ENCODE assay signal across 22 cellular contexts in the genomic region with DNA sequence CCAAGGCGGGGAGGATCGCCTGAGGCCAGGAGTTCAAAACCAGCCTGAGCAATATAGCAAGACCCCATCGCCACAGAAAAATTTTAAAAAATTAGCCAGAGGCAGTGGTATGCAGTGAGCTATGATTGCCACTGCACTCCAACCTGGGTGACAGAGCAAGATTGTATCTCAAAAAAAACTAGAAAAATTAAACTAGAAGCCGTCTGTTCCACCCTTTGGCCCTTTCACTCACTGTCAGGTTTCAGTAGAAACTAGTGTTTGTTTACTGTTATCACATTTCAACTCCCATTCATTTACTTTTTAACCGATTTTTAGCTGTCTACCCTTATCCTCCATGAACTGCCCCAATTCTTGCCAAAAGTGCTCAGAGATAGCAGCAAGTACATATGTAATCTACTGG. TPM values are rescaled to one million over a fixed set of nuclear protein-coding genes. Genes with fewer than 3 reads are reported as not detected.
A peak's percentile ranks its signal among the peaks of the same experiment; 100 is the strongest.
DNase-seq lines count a peak whose midpoint lies in the region; ATAC-seq and TF ChIP-seq lines count a peak whose summit lies in the region.
"Had no signal": no experiment of that assay in that cellular context is flagged by ENCODE, and none has a peak within 500 bp of the region (broad histone marks: within the 10 kb centered on the region; RNA-seq: fewer than 3 reads in every experiment).

No MANE protein-coding gene starts in this region.

- H3K4me1 Mint-ChIP-seq in central memory CD8-positive, alpha-beta T cell = peaks cover 60% of the 10 kb centered on the region
- peaks cover 43 to 65% (median 62%) of the 10 kb centered on the region in 7 donors for H3K4me1 Mint-ChIP-seq in naive thymus-derived CD4-positive, alpha-beta T cell

- intact Hi-C loops in naive thymus-derived CD4-positive, alpha-beta T cell (cut with micrococcal nuclease) = no loop called here

- peaks cover 80% of the 10 kb centered on the region for H3K4me1 ChIP-seq in ACC112 (ENCODE audit: control insufficient read depth, insufficient read depth, low read length, unreplicated experiment)
- H3K4me1 ChIP-seq in naive thymus-derived CD4-positive, alpha-beta T cell (ENCODE audit: control insufficient read depth in 2 of 2, insufficient read depth in 2 of 2, low read length in 2 of 2) = peaks cover 34 to 64% of the 10 kb centered on the region in 2 donors
- H3K4me1 ChIP-seq in smooth muscle cell (ENCODE audit: low read depth) = no peaks in the 10 kb centered on the region

- H3K27ac ChIP-seq in ACC112 (ENCODE audit: low read depth, low read length) (peak overlapping the region; percentile 10; the same call in 1 of the 2 replicates), smooth muscle cell (ENCODE audit: low read depth) (no peak overlapping the region)
- no peak overlapping the region for H3K27ac ChIP-seq in naive thymus-derived CD4-positive, alpha-beta T cell (ENCODE audit: low read depth, low read length)
- H3K27ac ChIP-seq: A549, BLaER1 had no signal

- H2AFZ ChIP-seq in ACC112 (ENCODE audit: low read length, unreplicated experiment) (no peak overlapping the region), smooth muscle cell (ENCODE audit: low read depth) (no peak overlapping the region)

- ATAC-seq in central memory CD8-positive, alpha-beta T cell (replicated peaks; ENCODE audit: extremely low read depth, poor library complexity, severe bottlenecking) = no peak
- no peak for ATAC-seq in naive thymus-derived CD4-positive, alpha-beta T cell
- no peak for ATAC-seq in HG02571 (IDR thresholded peaks at IDR 0.05; ENCODE audit: unreplicated experiment)
- no peak for ATAC-seq in HG02642 (IDR thresholded peaks at IDR 0.05; ENCODE audit: poor library complexity, unreplicated experiment)
- ATAC-seq: effector memory CD8-positive, alpha-beta T cell; naive thymus-derived CD8-positive, alpha-beta T cell had no signal

- H3K9me3 Mint-ChIP-seq in central memory CD8-positive, alpha-beta T cell = no peaks in the 10 kb centered on the region
- H3K9me3 Mint-ChIP-seq in naive thymus-derived CD4-positive, alpha-beta T cell = no peaks in the 10 kb centered on the region
- H3K9me3 Mint-ChIP-seq: activated T-helper 1 cell treated with anti-CD3 and anti-CD28 coated beads, Interleukin-12 subunit alpha, Interleukin-12 subunit beta, Interleukin-2, Interleukin-4 antibody, amounts not matched to agents 30 ng/mL and 10 ng/mL and 1 ng/mL, durations not matched to agents 14 hours and 24 hours and 36 hours; effector memory CD8-positive, alpha-beta T cell; naive thymus-derived CD8-positive, alpha-beta T cell had no signal

- H3K27ac Mint-ChIP-seq in central memory CD8-positive, alpha-beta T cell (ENCODE audit: low read depth) = peak overlapping the region; percentile 29
- H3K27ac Mint-ChIP-seq in naive thymus-derived CD4-positive, alpha-beta T cell = peak overlapping the region in 5 of 9 donors; percentile 25 to 57 (median 31)
- H3K27ac Mint-ChIP-seq: activated T-helper 1 cell treated with anti-CD3 and anti-CD28 coated beads, Interleukin-12 subunit alpha, Interleukin-12 subunit beta, Interleukin-2, Interleukin-4 antibody, amounts not matched to agents 30 ng/mL and 10 ng/mL and 1 ng/mL, durations not matched to agents 14 hours and 24 hours and 36 hours had no signal

- H4K20me1 ChIP-seq in smooth muscle cell (ENCODE audit: low read depth) = peaks cover 100% of the 10 kb centered on the region

- H3K4me3 Mint-ChIP-seq in central memory CD8-positive, alpha-beta T cell = no peak overlapping the region
- peak overlapping the region in 5 of 10 donors; percentile 23 to 48 (median 32) for H3K4me3 Mint-ChIP-seq in naive thymus-derived CD4-positive, alpha-beta T cell
- H3K4me3 Mint-ChIP-seq: activated T-helper 1 cell treated with anti-CD3 and anti-CD28 coated beads, Interleukin-12 subunit alpha, Interleukin-12 subunit beta, Interleukin-2, Interleukin-4 antibody, amounts not matched to agents 30 ng/mL and 10 ng/mL and 1 ng/mL, durations not matched to agents 14 hours and 24 hours and 36 hours had no signal

- H3K27me3 Mint-ChIP-seq in central memory CD8-positive, alpha-beta T cell = no peaks in the 10 kb centered on the region
- H3K27me3 Mint-ChIP-seq in naive thymus-derived CD4-positive, alpha-beta T cell = no peaks in the 10 kb centered on the region
- H3K27me3 Mint-ChIP-seq: effector memory CD8-positive, alpha-beta T cell; naive thymus-derived CD8-positive, alpha-beta T cell had no signal

- H3K9me3 ChIP-seq in naive thymus-derived CD4-positive, alpha-beta T cell (ENCODE audit: control insufficient read depth in 2 of 3, low read length in 3 of 3) = no peaks in the 10 kb centered on the region
- H3K9me3 ChIP-seq in smooth muscle cell (replicated peaks; ENCODE audit: low read depth) = no peaks in the 10 kb centered on the region
- H3K9me3 ChIP-seq: A549, pancreas had no signal

- H3K27me3 ChIP-seq in ACC112 (ENCODE audit: insufficient read depth, low read length) (no peaks in the 10 kb centered on the region), smooth muscle cell (ENCODE audit: low read depth) (no peaks in the 10 kb centered on the region)
- H3K27me3 ChIP-seq in naive thymus-derived CD4-positive, alpha-beta T cell (ENCODE audit: control insufficient read depth in 2 of 2, insufficient read depth in 2 of 2, low read length in 2 of 2) = no peaks in the 10 kb centered on the region
- H3K27me3 ChIP-seq: BLaER1, pancreas had no signal

- H3K79me2 ChIP-seq in ACC112 (ENCODE audit: control insufficient read depth, insufficient read depth, low read length, unreplicated experiment) = peaks cover 100% of the 10 kb centered on the region
- peaks cover 100% of the 10 kb centered on the region for H3K79me2 ChIP-seq in smooth muscle cell (ENCODE audit: low read depth)

- no peak for TF ChIP-seq CTCF in smooth muscle cell (IDR thresholded peaks at IDR 0.05; ENCODE audit: borderline replicate concordance, insufficient read depth, poor library complexity, severe bottlenecking)

- WGBS in smooth muscle cell (ENCODE audit: low lambda C conversion rate) = 92% methylated on average over 5 of the region's 5 CpGs

- H3K9ac ChIP-seq in smooth muscle cell (ENCODE audit: low read depth) = no peak overlapping the region
- H3K9ac ChIP-seq: BLaER1 had no signal

- no peak overlapping the region for H3K4me3 ChIP-seq in ACC112 (ENCODE audit: low read depth, low read length)
- H3K4me3 ChIP-seq in naive thymus-derived CD4-positive, alpha-beta T cell (ENCODE audit: low read length) = no peak overlapping the region
- H3K4me3 ChIP-seq in smooth muscle cell = no peak overlapping the region
- H3K4me3 ChIP-seq: A549, BLaER1, pancreas had no signal

- H3K36me3 Mint-ChIP-seq in central memory CD8-positive, alpha-beta T cell (ENCODE audit: insufficient read depth) = peaks cover 1% of the 10 kb centered on the region
- H3K36me3 Mint-ChIP-seq in naive thymus-derived CD4-positive, alpha-beta T cell = peaks cover 0 to 22% (median 5%) of the 10 kb centered on the region in 5 donors

- no peak overlapping the region for H3K4me2 ChIP-seq in smooth muscle cell
- H3K4me2 ChIP-seq: A549, BLaER1 had no signal

- DNase-seq in HCEC 1CT (peak; percentile 0), smooth muscle cell (lab: John Stamatoyannopoulos, UW; ENCODE audit: unreplicated experiment) (no peak)
- no peak for DNase-seq in central memory CD8-positive, alpha-beta T cell (ENCODE audit: low spot score in 2 of 2)
- no peak for DNase-seq in naive thymus-derived CD4-positive, alpha-beta T cell
- DNase-seq in activated CD4-positive, alpha-beta T cell treated with anti-CD3 and anti-CD28 coated beads, Interleukin-2, amount 50 U/mL, for 4 hours = no peak
- DNase-seq: activated CD4-positive, CD25-positive, alpha-beta regulatory T cell treated with anti-CD3 and anti-CD28 coated beads, Interleukin-2, amount 50 U/mL, for 72 hours; effector memory CD8-positive, alpha-beta T cell; H7; naive thymus-derived CD8-positive, alpha-beta T cell; NCI-H1048; NCI-H1930; NCI-H774; pancreas; right cardiac atrium; SHP77 treated with DMSO at 0.1 percent for 48 hours; SW 1271 had no signal

- POLR2A ChIA-PET in naive thymus-derived CD4-positive, alpha-beta T cell (lab: Charles Lee) = interaction anchor here (0.9 to 1.2 kb wide), 2 partner anchors 13 to 15 kb away, joined by 3 to 5 read pairs; no protein-coding TSS in a partner anchor

- H3F3A ChIP-seq in smooth muscle cell (ENCODE audit: low read depth) = no peaks in the 10 kb centered on the region

- CTCF ChIA-PET in naive thymus-derived CD4-positive, alpha-beta T cell (lab: Charles Lee) = interaction anchor here (0.8 kb wide), 1 partner anchor 170 kb away, joined by 3 read pairs; no protein-coding TSS in a partner anchor

- H3K36me3 ChIP-seq in ACC112 (ENCODE audit: insufficient read depth, low read length) = peaks cover 15% of the 10 kb centered on the region
- no peaks in the 10 kb centered on the region for H3K36me3 ChIP-seq in naive thymus-derived CD4-positive, alpha-beta T cell (ENCODE audit: control insufficient read depth in 2 of 3, insufficient read depth in 3 of 3, low read length in 3 of 3)
- H3K36me3 ChIP-seq in smooth muscle cell (ENCODE audit: low read depth) = no peaks in the 10 kb centered on the region
- H3K36me3 ChIP-seq: pancreas had no signal

RNA-seq across cellular contexts. Expression of a gene that starts 8.3 kb away (rescaled TPM):
- total RNA-seq in naive thymus-derived CD4-positive, alpha-beta T cell = 10 to 100 TPM; 21.1 to 40.9 (median 24.5) TPM
- polyA plus RNA-seq in naive thymus-derived CD4-positive, alpha-beta T cell = 10 to 100 TPM in 1 of 2 donors, 1 to 10 TPM in 1; 10.0 to 13.8 TPM
- 34.0 and 56.0 TPM in 2 replicates for total RNA-seq in smooth muscle cell
- 18.8 and 21.3 TPM in 2 replicates for polyA plus RNA-seq in smooth muscle cell
